Comparison of ENCODE assay signal across 1 cellular context in genomic region chr19:34851277-34851804, GRCh38.
TF ChIP-seq lines count a peak whose summit lies in the region.

No MANE protein-coding gene starts in this region.

TF ChIP-seq in H1, 55 proteins besides CTCF, POLR2A, EP300 and RAD21:
- no peak for TF ChIP-seq BCL11A (IDR thresholded peaks at IDR 0.05; ENCODE audit: low read depth in 2 of 2, low read length in 2 of 2)
- no peak for TF ChIP-seq SIRT6 (IDR thresholded peaks at IDR 0.05; ENCODE audit: low read length)
- TF ChIP-seq MAFK (IDR thresholded peaks at IDR 0.05; ENCODE audit: low read depth, low read length): no peak
- no peak for TF ChIP-seq RFX5 (IDR thresholded peaks at IDR 0.05; ENCODE audit: borderline replicate concordance, low read depth, low read length)
- no peak for TF ChIP-seq EZH2 (IDR thresholded peaks at IDR 0.05; ENCODE audit: low read depth, low read length, severe bottlenecking)
- TF ChIP-seq TCF12 (IDR thresholded peaks at IDR 0.05; ENCODE audit: low read depth, low read length): 0 out of 2 replicates have a peak, but pooled peaks have one; percentile 26
- TF ChIP-seq MAX (IDR thresholded peaks at IDR 0.05): peak; percentile 65
- 0 out of 4 replicates have a peak, but pooled peaks of 1 of the 2 experiments have one; percentile 38 for TF ChIP-seq SIN3A (conservative IDR thresholded peaks at IDR 0.05 in 1 of 2, IDR thresholded peaks at IDR 0.05 in 1 of 2; ENCODE audit: low read depth in 1 of 2, low read length in 2 of 2)
- TF ChIP-seq KDM1A (IDR thresholded peaks at IDR 0.05; ENCODE audit: borderline replicate concordance, low read length): no peak
- no peak for TF ChIP-seq CHD2 (IDR thresholded peaks at IDR 0.05; ENCODE audit: low read length)
- peak; percentile 52 for TF ChIP-seq CEBPB (IDR thresholded peaks at IDR 0.05; ENCODE audit: low read depth, low read length)
- no peak for TF ChIP-seq CBX5 (IDR thresholded peaks at IDR 0.05; ENCODE audit: low read depth, low read length)
